8 cellular contexts compared by ENCODE assay signal in the genomic region with DNA sequence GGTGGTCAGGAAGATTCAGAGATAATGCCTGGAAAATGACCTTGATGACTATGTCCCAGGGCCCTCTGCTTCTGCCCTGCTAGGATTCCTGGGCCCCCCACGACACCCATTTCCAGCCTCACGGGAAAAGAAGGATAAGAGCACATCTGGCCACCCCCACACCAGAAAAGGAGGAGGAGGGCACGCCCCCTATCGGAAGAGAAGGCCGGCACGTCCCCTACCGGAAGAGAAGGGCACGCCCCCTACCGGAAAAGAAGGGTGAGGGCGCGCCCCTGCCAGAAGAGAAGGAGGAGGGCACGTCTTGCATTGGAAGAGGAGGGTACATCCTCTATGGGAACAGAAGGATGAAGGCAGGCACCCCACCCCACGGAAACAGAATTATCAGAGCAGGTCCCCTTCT.
A peak's percentile ranks its signal among the peaks of the same experiment; 100 is the strongest.
DNase-seq lines count a peak whose midpoint lies in the region; ATAC-seq and TF ChIP-seq lines count a peak whose summit lies in the region.

No MANE protein-coding gene starts in this region.

- H3K4me1 Mint-ChIP-seq in activated naive CD4-positive, alpha-beta T cell treated with anti-CD3 and anti-CD28 coated beads for 36 hours (ENCODE audit: low read depth), result peaks cover 13% of the 10 kb centered on the region

- no peaks in the 10 kb centered on the region for H3K27me3 Mint-ChIP-seq in activated naive CD4-positive, alpha-beta T cell treated with anti-CD3 and anti-CD28 coated beads for 36 hours (ENCODE audit: low read depth)

- H3K9me3 Mint-ChIP-seq in activated naive CD4-positive, alpha-beta T cell treated with anti-CD3 and anti-CD28 coated beads for 36 hours, result peaks cover 7% of the 10 kb centered on the region

- peaks cover 2% of the 10 kb centered on the region for H3K27me3 ChIP-seq in kidney epithelial cell (ENCODE audit: control insufficient read depth, insufficient read depth, low read length)

- no peaks in the 10 kb centered on the region for H3K36me3 Mint-ChIP-seq in activated naive CD4-positive, alpha-beta T cell treated with anti-CD3 and anti-CD28 coated beads for 36 hours (ENCODE audit: low read depth)

- H3K36me3 ChIP-seq in kidney epithelial cell (ENCODE audit: control insufficient read depth, insufficient read depth, low read length), result no peaks in the 10 kb centered on the region

- CTCF ChIA-PET in activated naive CD4-positive, alpha-beta T cell treated with anti-CD3 and anti-CD28 coated beads for 36 hours (lab: Charles Lee), result no interaction called here

- intact Hi-C loops in activated naive CD4-positive, alpha-beta T cell treated with anti-CD3 and anti-CD28 coated beads for 36 hours (cut with micrococcal nuclease), result loop anchor here (1.0 to 2.0 kb wide), 2 partner anchors 22 to 40 kb away; no protein-coding TSS in a partner anchor

- peak overlapping the region; percentile 50 for H3K27ac Mint-ChIP-seq in activated naive CD4-positive, alpha-beta T cell treated with anti-CD3 and anti-CD28 coated beads for 36 hours

- in situ Hi-C loops in SK-MEL-5 (cut with HindIII; ENCODE audit: low pct_unique_long_range_greater_than_20kb, low sequenced_read_pairs), result no loop called here

- DNase-seq in SIG-M5 treated with dmso at 0.1 percent for 504 hours (lab: John Stamatoyannopoulos, UW; ENCODE audit: unreplicated experiment) (peak; percentile 48), SIG-M5 (lab: John Stamatoyannopoulos, UW) (no peak), SK-MEL-5 (ENCODE audit: low read depth, low spot score) (peak; percentile 41), kidney epithelial cell (ENCODE audit: low read depth) (no peak), NCI-H2171 (lab: John Stamatoyannopoulos, UW) (no peak)
- peak; percentile 82 for DNase-seq in activated naive CD4-positive, alpha-beta T cell treated with anti-CD3 and anti-CD28 coated beads for 36 hours
- DNase-seq in stimulated activated CD8-positive, alpha-beta memory T cell treated with anti-CD3 and anti-CD28 coated beads, Interleukin-4, amount 100 ng/mL, for 24 hours (ENCODE audit: low read depth), result peak; percentile 38

- ATAC-seq in GM21360 (IDR thresholded peaks at IDR 0.05; ENCODE audit: unreplicated experiment), result no peak

- peak; percentile 60 for TF ChIP-seq CTCF in kidney epithelial cell (IDR thresholded peaks at IDR 0.05; ENCODE audit: insufficient read depth, low read length, poor library complexity, severe bottlenecking)

- no peak overlapping the region for H3K4me3 ChIP-seq in kidney epithelial cell (ENCODE audit: low read depth, low read length)

- H3K4me3 Mint-ChIP-seq in activated naive CD4-positive, alpha-beta T cell treated with anti-CD3 and anti-CD28 coated beads for 36 hours, result peak overlapping the region; percentile 4

Comparison
In these comparisons a context has a peak if more than half of its experiments do, and no peak if none do; other contexts are left out.
1. DNase-seq: peak in SIG-M5 treated with dmso at 0.1 percent for 504 hours (single experiment), SK-MEL-5 (single experiment), activated naive CD4-positive, alpha-beta T cell treated with anti-CD3 and anti-CD28 coated beads for 36 hours (single experiment) and stimulated activated CD8-positive, alpha-beta memory T cell treated with anti-CD3 and anti-CD28 coated beads, Interleukin-4, amount 100 ng/mL, for 24 hours (single experiment); none in SIG-M5 (single experiment), kidney epithelial cell (single experiment) and NCI-H2171 (single experiment).